18 cellular contexts compared by ENCODE assay signal in genomic region chr6:167798453-167798852, GRCh38.
"Had no signal": no experiment of that assay in that cellular context is flagged by ENCODE, and none has a peak within 500 bp of the region (broad histone marks: within the 10 kb centered on the region; RNA-seq: fewer than 3 reads in every experiment).

No MANE protein-coding gene starts in this region.

- H3K36me3 ChIP-seq: gastroesophageal sphincter, prostate gland, upper lobe of left lung had no signal

- ATAC-seq: activated naive CD8-positive, alpha-beta T cell treated with anti-CD3 and anti-CD28 coated beads, Interleukin-2, amount 50 U/mL, for 24 hours; gastroesophageal sphincter; natural killer cell treated with Interleukin-12 subunit alpha and Interleukin-12 subunit beta and Interleukin-15 and Interleukin-18, amount 100 ng/mL, for 72 hours; stimulated activated naive CD8-positive, alpha-beta T cell treated with anti-CD3 and anti-CD28 coated beads, Interleukin-15, Interleukin-2, amounts not matched to agents 100 U/mL and 50 U/mL, for 24 hours had no signal

- H3K27ac ChIP-seq: gastroesophageal sphincter, prostate gland, skin epidermis, upper lobe of left lung had no signal

- DNase-seq: activated B cell treated with CpG ODN at 0.5 μM for 24 hours; activated CD4-positive, alpha-beta T cell treated with anti-CD3 and anti-CD28 coated beads, Interleukin-2, amount 50 U/mL, for 1 hour; activated naive CD4-positive, alpha-beta T cell treated with Interleukin-2 at 50 U/mL for 16 hours; activated naive CD8-positive, alpha-beta T cell treated with anti-CD3 and anti-CD28 coated beads, Interleukin-2, amount 50 U/mL, for 24 hours; activated T-cell treated with anti-CD3 and anti-CD28 coated beads for 4 hours; aorta; erythroblast; right cardiac atrium; stimulated activated CD4-positive, alpha-beta T cell treated with anti-CD3 and anti-CD28 coated beads, Interleukin-4, amount 100 ng/mL, for 4 hours; stimulated activated CD8-positive, alpha-beta memory T cell treated with anti-CD3 and anti-CD28 coated beads, Interleukin-4, amount 100 ng/mL, for 48 hours; stimulated activated naive CD8-positive, alpha-beta T cell treated with anti-CD3 and anti-CD28 coated beads, Interleukin-15, Interleukin-2, amounts not matched to agents 100 U/mL and 50 U/mL, for 24 hours; SW 1271; upper lobe of left lung had no signal

- H3K4me3 ChIP-seq: gastroesophageal sphincter, prostate gland, skin epidermis, upper lobe of left lung had no signal

- FAIRE-seq: bronchial epithelial cell had no signal

- H3K9me3 ChIP-seq: gastroesophageal sphincter, prostate gland, upper lobe of left lung had no signal
